37 cellular contexts compared by ENCODE assay signal in genomic region chr1:65368403-65368802, GRCh38. TPM values are rescaled to one million over a fixed set of nuclear protein-coding genes. Genes with fewer than 3 reads are reported as not detected.
DNase-seq lines count a peak whose midpoint lies in the region; ATAC-seq, FAIRE-seq and TF ChIP-seq lines count a peak whose summit lies in the region.
"Had no signal": no experiment of that assay in that cellular context is flagged by ENCODE, and none has a peak within 500 bp of the region (broad histone marks: within the 10 kb centered on the region; RNA-seq: fewer than 3 reads in every experiment).

No MANE protein-coding gene starts in this region.

- POLR2A ChIA-PET in HEK293 (lab: Yijun Ruan, JAX) (no interaction called here), K562 (lab: Yijun Ruan, JAX) (interaction anchor here (0.8 to 1.0 kb wide), 2 partner anchors 12 to 136 kb away, joined by 3 to 4 read pairs; no protein-coding TSS in a partner anchor), H1 (lab: Charles Lee; ENCODE audit: partially characterized antibody) (no interaction called here)

- CTCF ChIA-PET in HEK293 (lab: Yijun Ruan, JAX) = no interaction called here
- CTCF ChIA-PET in K562 (lab: Yijun Ruan, JAX; ENCODE audit: low intra/inter-chr PET ratio) = no interaction called here
- CTCF ChIA-PET in H1 (lab: Charles Lee; ENCODE audit: partially characterized antibody) = no interaction called here

- H3K4me1 Mint-ChIP-seq in activated T-cell treated with anti-CD3 and anti-CD28 coated beads, Interleukin-2, amount 50 U/mL, for 4 hours (ENCODE audit: low read depth) = no peaks in the 10 kb centered on the region
- H3K4me1 Mint-ChIP-seq: B cell; CD14-positive monocyte; CD4-positive, alpha-beta memory T cell; CD4-positive, CD25-positive, alpha-beta regulatory T cell; CD8-positive, alpha-beta memory T cell had no signal

- H2BK5ac ChIP-seq in H1 (ENCODE audit: low read depth, low read length) = no peak overlapping the region

- H3K9me2 ChIP-seq in Karpas-422 (replicated peaks; ENCODE audit: insufficient read depth, low read length) = no peaks in the 10 kb centered on the region

- H2BK15ac ChIP-seq in H1 (ENCODE audit: low read length) = no peak overlapping the region

- H2BK20ac ChIP-seq in H1 (ENCODE audit: low read length) = no peak overlapping the region; the same call in 1 of the 2 replicates

- H3K9ac ChIP-seq in K562 (ENCODE audit: insufficient read depth in 1 of 2, low read depth in 2 of 2, low read length in 2 of 2) = no peak overlapping the region
- H3K9ac ChIP-seq in H1 (replicated peaks in 1 of 4; ENCODE audit: extremely low read depth in 1 of 4, low read depth in 3 of 4, low read length in 3 of 4) = no peak overlapping the region
- H3K9ac ChIP-seq in Karpas-422 (ENCODE audit: low read length) = no peak overlapping the region
- H3K9ac ChIP-seq: BLaER1; BLaER1 treated with 17β-estradiol and CSF1 and Interleukin-3, amounts not matched to agents 10 nM and 100 nM had no signal

- H3K79me1 ChIP-seq in H1 (ENCODE audit: low read depth, low read length) = no peaks in the 10 kb centered on the region

- no peak for DNase-seq in WERI-Rb-1
- no peak for DNase-seq in K562 (ENCODE audit: extremely low read depth in 1 of 4, low spot score in 3 of 4)
- no peak for DNase-seq in H1 (ENCODE audit: low read depth in 1 of 2, low spot score in 2 of 2)
- DNase-seq in SIG-M5 treated with dmso at 0.1 percent for 504 hours (lab: John Stamatoyannopoulos, UW; ENCODE audit: unreplicated experiment) = no peak
- DNase-seq in Karpas-422 = no peak
- no peak for DNase-seq in activated T-cell treated with anti-CD3 and anti-CD28 coated beads, Interleukin-2, amount 50 U/mL, for 4 hours
- DNase-seq: 8988T; ACHN; AML-193; BE2C; C1 segment of cervical spinal cord; Caco-2; Calu3; CD4-positive, alpha-beta memory T cell; CD4-positive, alpha-beta T cell; CD4-positive, CD25-positive, alpha-beta regulatory T cell; CD8-positive, alpha-beta memory T cell; CD8-positive, alpha-beta T cell; COR-L47; DMS 273 treated with DMSO at 0.1 percent for 48 hours; DMS153; DMS53; DMS79; DMS79 treated with DMSO at 0.1 percent for 48 hours; DND-41; EL had no signal

- no peak overlapping the region for H3K18ac ChIP-seq in H1 (ENCODE audit: extremely low read depth, low read length)

- H3K36me3 ChIP-seq in HEK293 (ENCODE audit: control insufficient read depth in 2 of 2, insufficient read depth in 1 of 2, low read length in 2 of 2) = peaks cover 0 to 4% of the 10 kb centered on the region in 2 experiments; a peak in 1 of 3 replicates
- peaks cover 4% of the 10 kb centered on the region; the same call in 1 of the 2 replicates for H3K36me3 ChIP-seq in WERI-Rb-1
- H3K36me3 ChIP-seq in K562 (ENCODE audit: control insufficient read depth, insufficient read depth, low read length) = peaks cover 68% of the 10 kb centered on the region
- H3K36me3 ChIP-seq in H1 (ENCODE audit: control insufficient read depth in 2 of 4, insufficient read depth in 4 of 4, low read length in 3 of 4) = no peaks in the 10 kb centered on the region
- no peaks in the 10 kb centered on the region for H3K36me3 ChIP-seq in Karpas-422 (ENCODE audit: insufficient read depth, low read length)
- H3K36me3 ChIP-seq in gastroesophageal sphincter = peaks cover 0 to 3% of the 10 kb centered on the region in 2 donors
- H3K36me3 ChIP-seq: BE2C; BLaER1; BLaER1 treated with 17β-estradiol and CSF1 and Interleukin-3, amounts not matched to agents 10 nM and 100 nM had no signal

- FAIRE-seq in K562 (lab: Jason Lieb, UNC) (no peak), H1 (lab: Jason Lieb, UNC) (no peak)
- FAIRE-seq: A204.1, A549, D721Med had no signal

- no peaks in the 10 kb centered on the region for H3K27me3 ChIP-seq in WERI-Rb-1 (ENCODE audit: insufficient read depth, low read depth, severe bottlenecking)
- no peaks in the 10 kb centered on the region for H3K27me3 ChIP-seq in K562 (ENCODE audit: control insufficient read depth in 2 of 2, insufficient read depth in 2 of 2, low read length in 2 of 2)
- H3K27me3 ChIP-seq in H1 (replicated peaks in 1 of 4; ENCODE audit: control insufficient read depth in 3 of 4, extremely low read depth in 1 of 4, insufficient read depth in 3 of 4, low read length in 3 of 4) = no peaks in the 10 kb centered on the region
- no peaks in the 10 kb centered on the region for H3K27me3 ChIP-seq in Karpas-422 (ENCODE audit: low read length)
- H3K27me3 ChIP-seq in gastroesophageal sphincter = no peaks in the 10 kb centered on the region
- H3K27me3 ChIP-seq: BE2C; BLaER1; BLaER1 treated with 17β-estradiol and CSF1 and Interleukin-3, amounts not matched to agents 10 nM and 100 nM had no signal

- no peak overlapping the region for H4K8ac ChIP-seq in H1 (ENCODE audit: extremely low read depth, insufficient read depth, low read length)

- TF ChIP-seq EP300 in K562 (IDR thresholded peaks at IDR 0.05; ENCODE audit: low read length) = no peak
- TF ChIP-seq EP300 in H1 (IDR thresholded peaks at IDR 0.05; ENCODE audit: borderline replicate concordance in 1 of 2, low read depth in 2 of 2, low read length in 2 of 2) = no peak
- no peak for TF ChIP-seq EP300 in gastroesophageal sphincter (IDR thresholded peaks at IDR 0.05)

- no peak overlapping the region for H3K4me2 ChIP-seq in K562 (ENCODE audit: insufficient read depth, low read length)
- no peak overlapping the region for H3K4me2 ChIP-seq in H1 (ENCODE audit: insufficient read depth in 1 of 2, low read depth in 2 of 2, low read length in 2 of 2)
- H3K4me2 ChIP-seq in Karpas-422 (ENCODE audit: low read depth, low read length, poor library complexity, severe bottlenecking) = no peak overlapping the region
- H3K4me2 ChIP-seq: A549; BLaER1; BLaER1 treated with 17β-estradiol and CSF1 and Interleukin-3, amounts not matched to agents 10 nM and 100 nM had no signal

- no peak overlapping the region for H2BK12ac ChIP-seq in H1 (ENCODE audit: low read depth, low read length)

- no peaks in the 10 kb centered on the region for H3K36me3 Mint-ChIP-seq in activated T-cell treated with anti-CD3 and anti-CD28 coated beads, Interleukin-2, amount 50 U/mL, for 4 hours (ENCODE audit: insufficient read depth)
- H3K36me3 Mint-ChIP-seq: CD14-positive monocyte; CD4-positive, CD25-positive, alpha-beta regulatory T cell; CD8-positive, alpha-beta T cell had no signal

- H4K5ac ChIP-seq in H1 (ENCODE audit: insufficient read length, low read depth, low read length) = no peak overlapping the region

- no peak overlapping the region for H3K23ac ChIP-seq in H1 (ENCODE audit: insufficient read length)

- BruUV-seq in K562 (replicated peaks; lab: Mats Ljungman, UMichigan) = no TSS peak

- peaks cover 3% of the 10 kb centered on the region for H3K27me3 Mint-ChIP-seq in activated T-cell treated with anti-CD3 and anti-CD28 coated beads, Interleukin-2, amount 50 U/mL, for 4 hours (ENCODE audit: low read depth)
- H3K27me3 Mint-ChIP-seq: CD4-positive, alpha-beta memory T cell; CD4-positive, alpha-beta T cell had no signal

- no peak overlapping the region for H4K91ac ChIP-seq in H1 (replicated peaks; ENCODE audit: insufficient read length, low read length)

- no peaks in the 10 kb centered on the region for H3K9me3 Mint-ChIP-seq in activated T-cell treated with anti-CD3 and anti-CD28 coated beads, Interleukin-2, amount 50 U/mL, for 4 hours
- H3K9me3 Mint-ChIP-seq: CD14-positive monocyte; CD4-positive, alpha-beta memory T cell; CD4-positive, alpha-beta T cell; CD4-positive, CD25-positive, alpha-beta regulatory T cell; CD8-positive, alpha-beta memory T cell; CD8-positive, alpha-beta T cell had no signal

- no peak overlapping the region for H3K56ac ChIP-seq in H1 (replicated peaks; ENCODE audit: insufficient read length, low read depth, low read length)

- H2AK5ac ChIP-seq in H1 (ENCODE audit: low read depth, low read length) = peak overlapping the region; percentile 83; the same call in 1 of the 2 replicates

- ATAC-seq in K562 (no peak), gastroesophageal sphincter (no peak)
- no peak for ATAC-seq in activated T-cell treated with anti-CD3 and anti-CD28 coated beads, Interleukin-2, amount 50 U/mL, for 4 hours
- ATAC-seq: A549; CD8-positive, alpha-beta T cell had no signal

- no peak overlapping the region for H3K4ac ChIP-seq in H1 (replicated peaks; ENCODE audit: insufficient read length, low read depth, low read length)

- H3K4me1 ChIP-seq in HEK293 (ENCODE audit: control insufficient read depth, insufficient read depth, low read length) (no peaks in the 10 kb centered on the region), K562 (replicated peaks in 1 of 2; ENCODE audit: control insufficient read depth in 2 of 2, insufficient read depth in 2 of 2, low read length in 2 of 2) (peaks cover 0 to 9% of the 10 kb centered on the region in 2 experiments; a peak in 2 of 5 replicates), H1 (replicated peaks in 1 of 4; ENCODE audit: control insufficient read depth in 3 of 4, insufficient read depth in 4 of 4, low read length in 3 of 4) (peaks cover 0 to 4% (median under 1%) of the 10 kb centered on the region in 4 experiments; a peak in 2 of 7 replicates), Karpas-422 (ENCODE audit: low read length) (no peaks in the 10 kb centered on the region), gastroesophageal sphincter (no peaks in the 10 kb centered on the region)
- H3K4me1 ChIP-seq: BE2C; BLaER1; BLaER1 treated with 17β-estradiol and CSF1 and Interleukin-3, amounts not matched to agents 10 nM and 100 nM; Caco-2 had no signal

- H4K20me1 ChIP-seq in K562 (replicated peaks; ENCODE audit: control insufficient read depth, insufficient read depth, low read length) = no peaks in the 10 kb centered on the region
- no peaks in the 10 kb centered on the region for H4K20me1 ChIP-seq in H1 (replicated peaks in 1 of 2; ENCODE audit: control insufficient read depth in 1 of 2, insufficient read depth in 2 of 2, low read length in 2 of 2)
- H4K20me1 ChIP-seq in Karpas-422 (ENCODE audit: insufficient read depth, low read depth, low read length) = no peaks in the 10 kb centered on the region
- H4K20me1 ChIP-seq: BLaER1; BLaER1 treated with 17β-estradiol and CSF1 and Interleukin-3, amounts not matched to agents 10 nM and 100 nM had no signal

- H3K4me3 ChIP-seq in HEK293 (ENCODE audit: low read depth, low read length) (no peak overlapping the region), WERI-Rb-1 (ENCODE audit: low read depth, low read length) (no peak overlapping the region), K562 (no peak overlapping the region), H1 (ENCODE audit: extremely low read depth in 1 of 4, insufficient read depth in 2 of 4, low read depth in 3 of 4, low read length in 4 of 4) (no peak overlapping the region), Karpas-422 (ENCODE audit: low read length) (no peak overlapping the region), gastroesophageal sphincter (no peak overlapping the region)
- H3K4me3 ChIP-seq: A549; BLaER1; BLaER1 treated with 17β-estradiol and CSF1 and Interleukin-3, amounts not matched to agents 10 nM and 100 nM had no signal

- WGBS in K562 (ENCODE audit: insufficient coverage, low coverage, missing lambda C conversion rate) = 100% methylated on average over 1 of the region's 2 CpGs
- WGBS in H1 (ENCODE audit: extremely low coverage in 1 of 2, insufficient coverage in 1 of 2, insufficient read length in 1 of 2, insufficient replicate concordance in 2 of 2, low coverage in 1 of 2, low lambda C conversion rate in 2 of 2, missing lambda C conversion rate in 1 of 2), 2 experiments = 100% methylated on average over 2 of the region's 2 CpGs; no CpG with 5 or more reads in 1 of the 2 experiments
- WGBS in gastroesophageal sphincter (ENCODE audit: low coverage in 1 of 2), 2 donors = 73 to 79% methylated on average over 2 of the region's 2 CpGs

- H3K79me2 ChIP-seq in K562 (ENCODE audit: control insufficient read depth, insufficient read depth, low read length) (peaks cover 26% of the 10 kb centered on the region), H1 (ENCODE audit: control insufficient read depth in 1 of 2, insufficient read depth in 2 of 2, low read length in 2 of 2) (no peaks in the 10 kb centered on the region), Karpas-422 (ENCODE audit: low read length) (no peaks in the 10 kb centered on the region)

- TF ChIP-seq POLR2A in K562 (conservative IDR thresholded peaks at IDR 0.05) (no peak), H1 (IDR thresholded peaks at IDR 0.05; ENCODE audit: control extremely low read depth in 1 of 2, low read depth in 2 of 2, low read length in 2 of 2) (no peak), gastroesophageal sphincter (IDR thresholded peaks at IDR 0.05) (no peak)

- H3K27ac ChIP-seq in HEK293 (ENCODE audit: extremely low read depth, low read depth, low read length) (no peak overlapping the region), WERI-Rb-1 (peak overlapping the region; percentile 28; the same call in 1 of the 2 replicates), K562 (ENCODE audit: extremely low read depth, low read depth, low read length) (no peak overlapping the region; the same call in 2 of the 3 replicates), H1 (ENCODE audit: low read depth, low read length) (no peak overlapping the region), Karpas-422 (ENCODE audit: low read length) (no peak overlapping the region), gastroesophageal sphincter (no peak overlapping the region)
- H3K27ac ChIP-seq: 22Rv1; A549; BLaER1; BLaER1 treated with 17β-estradiol and CSF1 and Interleukin-3, amounts not matched to agents 10 nM and 100 nM; C4-2B had no signal

- H3K4me3 Mint-ChIP-seq in activated T-cell treated with anti-CD3 and anti-CD28 coated beads, Interleukin-2, amount 50 U/mL, for 4 hours = no peak overlapping the region
- H3K4me3 Mint-ChIP-seq: B cell; CD14-positive monocyte; CD4-positive, alpha-beta memory T cell; CD4-positive, alpha-beta T cell; CD4-positive, CD25-positive, alpha-beta regulatory T cell; CD8-positive, alpha-beta memory T cell; CD8-positive, alpha-beta T cell had no signal

- in situ Hi-C loops in K562 (cut with MboI) = no loop called here

- H3K9me3 ChIP-seq in HEK293 (ENCODE audit: control insufficient read depth, insufficient read depth, low read depth, low read length) (no peaks in the 10 kb centered on the region), WERI-Rb-1 (ENCODE audit: severe bottlenecking) (no peaks in the 10 kb centered on the region), K562 (replicated peaks; ENCODE audit: control insufficient read depth, insufficient read depth, low read depth, low read length) (no peaks in the 10 kb centered on the region), H1 (ENCODE audit: insufficient read depth in 2 of 2, low read depth in 1 of 2, low read length in 1 of 2) (no peaks in the 10 kb centered on the region), Karpas-422 (ENCODE audit: low read length) (no peaks in the 10 kb centered on the region), gastroesophageal sphincter (no peaks in the 10 kb centered on the region)
- H3K9me3 ChIP-seq: A549; BE2C; BLaER1; BLaER1 treated with 17β-estradiol and CSF1 and Interleukin-3, amounts not matched to agents 10 nM and 100 nM; Caco-2 had no signal

- no peaks in the 10 kb centered on the region for H3K23me2 ChIP-seq in H1 (ENCODE audit: low read depth, low read length)

- TF ChIP-seq CTCF in HEK293 (tag by site-specific recombination; IDR thresholded peaks at IDR 0.05) (no peak), WERI-Rb-1 (IDR thresholded peaks at IDR 0.05; ENCODE audit: low read depth, low read length) (no peak), K562 (IDR thresholded peaks at IDR 0.05 in 2 of 3, conservative IDR thresholded peaks at IDR 0.05 in 1 of 3; ENCODE audit: insufficient read depth in 2 of 3, low read depth in 1 of 3, low read length in 3 of 3) (no peak), H1 (IDR thresholded peaks at IDR 0.05; ENCODE audit: control extremely low read depth in 1 of 3, insufficient read depth in 1 of 3, low read depth in 1 of 3, low read length in 3 of 3) (no peak), gastroesophageal sphincter (IDR thresholded peaks at IDR 0.05) (no peak)

- TF ChIP-seq RAD21 in K562 (CRISPR knock-in tag; conservative IDR thresholded peaks at IDR 0.05 in 1 of 2, IDR thresholded peaks at IDR 0.05 in 1 of 2) (no peak), H1 (IDR thresholded peaks at IDR 0.05 in 1 of 2, conservative IDR thresholded peaks at IDR 0.05 in 1 of 2; ENCODE audit: low read depth in 2 of 2, low read length in 2 of 2) (no peak)

- intact Hi-C loops in K562 (cut with micrococcal nuclease) = no loop called here

- H3K9me1 ChIP-seq in K562 (ENCODE audit: control insufficient read depth, insufficient read depth, low read length) = no peaks in the 10 kb centered on the region

- H3K14ac ChIP-seq in H1 (ENCODE audit: insufficient read length) = no peak overlapping the region

- no peak overlapping the region for H2BK120ac ChIP-seq in H1 (replicated peaks; ENCODE audit: low read depth, low read length)

- no peak overlapping the region for H2AFZ ChIP-seq in K562 (ENCODE audit: low read depth, low read length)
- no peak overlapping the region for H2AFZ ChIP-seq in H1 (ENCODE audit: low read length)
- no peak overlapping the region for H2AFZ ChIP-seq in Karpas-422 (ENCODE audit: low read length)

RNA-seq across cellular contexts. Expression of gene LEPR, which starts 52.1 kb away (rescaled TPM):
- total RNA-seq in K562 (2011; cell fraction: chromatin; rRNA removed; ENCODE audit: low replicate concordance) = 58.9 and 119 TPM in 2 replicates
- 43.9 and 53.4 TPM in 2 replicates for total RNA-seq in K562 (2011; cell fraction: nucleolus; rRNA removed)
- total RNA-seq in K562 (2011; cell fraction: nucleoplasm; rRNA removed) = 92.8 and 105 TPM in 2 replicates
- 26.0 and 26.5 TPM in 2 replicates for total RNA-seq in K562 (2014; rRNA removed)
- total RNA-seq in K562 (2014; rRNA removed; fragmentation: Illumina TruSeq; extraction: Trizol) = 55.0 and 58.4 TPM in 2 replicates
- total RNA-seq in K562 (2015; rRNA removed; fragmentation: Illumina TruSeq; extraction: Trizol) = 51.5 and 56.8 TPM in 2 replicates
- total RNA-seq in K562 (2021) = 43.1 and 43.6 TPM in 2 replicates
- 83.7 and 111 TPM in 2 replicates for polyA plus RNA-seq in K562 (2011; rRNA removed)
- 30.7 and 48.6 TPM in 2 replicates for polyA plus RNA-seq in K562 (2011; cell fraction: cytosol; rRNA removed)
- 25.8 and 36.4 TPM in 2 replicates for polyA plus RNA-seq in K562 (2011; cell fraction: nucleus; rRNA removed)
- polyA plus RNA-seq in K562 (2012) = 22.2 and 31.8 TPM in 2 replicates
- 37.3 and 45.2 TPM in 2 replicates for polyA plus RNA-seq in K562 (2014; fragmentation: Illumina TruSeq; extraction: Trizol)
- polyA plus RNA-seq in K562 (2014; fragmentation: Nextera tagmentation; extraction: Ambion mirVana) = 10 to 100 TPM; 12.2 to 18.1 TPM
- polyA plus RNA-seq in K562 (2014; rRNA removed) = 19.9 and 26.1 TPM in 2 replicates
- 197 and 201 TPM in 2 replicates for polyA minus RNA-seq in K562 (2011; rRNA and poly(A)+ RNA removed)
- 51.6 and 74.5 TPM in 2 replicates for polyA minus RNA-seq in K562 (2011; cell fraction: cytosol; rRNA and poly(A)+ RNA removed)
- 25.3 and 51.1 TPM in 2 replicates for polyA minus RNA-seq in K562 (2011; cell fraction: nucleus; rRNA and poly(A)+ RNA removed)
- total RNA-seq in H1 (2021; fragmentation: NEBNext Ultra II Directional; extraction: Animal tissue kit (Norgen Biotek cat#: 25700)) = 2.8 and 3.9 TPM in 2 replicates
- 1.1 and 1.3 TPM in 2 replicates for polyA plus RNA-seq in H1 (2011; rRNA removed)
- 1.6 TPM for polyA plus RNA-seq in H1 (2011; cell fraction: cytosol; rRNA removed)
- polyA plus RNA-seq in H1 (2011; cell fraction: nucleus; rRNA removed) = 1.4 TPM
- polyA plus RNA-seq in H1 (2012, experiment 1 of 2) = 1.0 to 1.5 TPM (median 1.4 TPM) in 4 replicates
- polyA plus RNA-seq in H1 (2012, experiment 2 of 2) = 0.14 TPM
- 2.8 TPM for polyA plus RNA-seq in H1 (2013, experiment 1 of 2)
- polyA plus RNA-seq in H1 (2013, experiment 2 of 2) = 2.9 TPM
- 4.4 and 8.9 TPM in 2 replicates for polyA minus RNA-seq in H1 (2011; rRNA and poly(A)+ RNA removed)
- polyA minus RNA-seq in H1 (2011; cell fraction: cytosol; rRNA and poly(A)+ RNA removed) = 2.2 TPM
- polyA minus RNA-seq in H1 (2011; cell fraction: nucleus; rRNA and poly(A)+ RNA removed) = 4.5 TPM
- total RNA-seq in Karpas-422 (2014; rRNA removed; shearing (Covaris generic); ENCODE audit: low replicate concordance) = 1.4 and 1.5 TPM in 2 replicates
- under 1 TPM; 0.32 to 0.38 (median 0.38) TPM for total RNA-seq in activated T-cell treated with anti-CD3 and anti-CD28 coated beads, Interleukin-2, amount 50 U/mL, for 4 hours
- total RNA-seq in gastroesophageal sphincter = 10 to 100 TPM; 11.0 to 51.1 (median 15.0) TPM

RNA-seq across cellular contexts. Expression of gene LEPROT, which starts 52.1 kb away (rescaled TPM):
- 47.7 and 171 TPM in 2 replicates for total RNA-seq in K562 (2011; cell fraction: chromatin; rRNA removed; ENCODE audit: low replicate concordance)
- total RNA-seq in K562 (2011; cell fraction: nucleolus; rRNA removed) = 33.7 and 49.6 TPM in 2 replicates
- 135 and 209 TPM in 2 replicates for total RNA-seq in K562 (2011; cell fraction: nucleoplasm; rRNA removed)
- 28.1 and 34.8 TPM in 2 replicates for total RNA-seq in K562 (2014; rRNA removed)
- total RNA-seq in K562 (2014; rRNA removed; fragmentation: Illumina TruSeq; extraction: Trizol) = 45.8 and 52.8 TPM in 2 replicates
- total RNA-seq in K562 (2015; rRNA removed; fragmentation: Illumina TruSeq; extraction: Trizol) = 40.6 and 46.3 TPM in 2 replicates
- total RNA-seq in K562 (2021) = 38.2 and 42.9 TPM in 2 replicates
- polyA plus RNA-seq in K562 (2011; rRNA removed) = 84.0 and 97.5 TPM in 2 replicates
- 33.1 and 88.6 TPM in 2 replicates for polyA plus RNA-seq in K562 (2011; cell fraction: cytosol; rRNA removed)
- 88.8 and 104 TPM in 2 replicates for polyA plus RNA-seq in K562 (2011; cell fraction: nucleus; rRNA removed)
- 40.2 and 59.7 TPM in 2 replicates for polyA plus RNA-seq in K562 (2012)
- polyA plus RNA-seq in K562 (2014; fragmentation: Illumina TruSeq; extraction: Trizol) = 44.0 and 47.4 TPM in 2 replicates
- 10 to 100 TPM; 30.7 to 38.5 TPM for polyA plus RNA-seq in K562 (2014; fragmentation: Nextera tagmentation; extraction: Ambion mirVana)
- polyA plus RNA-seq in K562 (2014; rRNA removed) = 53.4 and 54.9 TPM in 2 replicates
- polyA minus RNA-seq in K562 (2011; rRNA and poly(A)+ RNA removed) = 65.3 and 66.8 TPM in 2 replicates
- polyA minus RNA-seq in K562 (2011; cell fraction: cytosol; rRNA and poly(A)+ RNA removed) = 24.1 and 26.4 TPM in 2 replicates
- polyA minus RNA-seq in K562 (2011; cell fraction: nucleus; rRNA and poly(A)+ RNA removed) = 68.3 and 104 TPM in 2 replicates
- 19.9 and 25.7 TPM in 2 replicates for total RNA-seq in H1 (2021; fragmentation: NEBNext Ultra II Directional; extraction: Animal tissue kit (Norgen Biotek cat#: 25700))
- 20.4 and 27.2 TPM in 2 replicates for polyA plus RNA-seq in H1 (2011; rRNA removed)
- polyA plus RNA-seq in H1 (2011; cell fraction: cytosol; rRNA removed) = 29.0 TPM
- polyA plus RNA-seq in H1 (2011; cell fraction: nucleus; rRNA removed) = 9.4 TPM
- 17.7 to 29.2 TPM (median 19.4 TPM) in 4 replicates for polyA plus RNA-seq in H1 (2012, experiment 1 of 2)
- 31.9 TPM for polyA plus RNA-seq in H1 (2012, experiment 2 of 2)
- polyA plus RNA-seq in H1 (2013, experiment 1 of 2) = 27.3 TPM
- 30.5 TPM for polyA plus RNA-seq in H1 (2013, experiment 2 of 2)
- polyA minus RNA-seq in H1 (2011; rRNA and poly(A)+ RNA removed) = 23.8 and 32.4 TPM in 2 replicates
- polyA minus RNA-seq in H1 (2011; cell fraction: cytosol; rRNA and poly(A)+ RNA removed) = 16.9 TPM
- 46.7 TPM for polyA minus RNA-seq in H1 (2011; cell fraction: nucleus; rRNA and poly(A)+ RNA removed)
- total RNA-seq in Karpas-422 (2014; rRNA removed; shearing (Covaris generic); ENCODE audit: low replicate concordance) = 11.8 and 31.3 TPM in 2 replicates
- 10 to 100 TPM; 12.6 to 15.7 (median 12.6) TPM for total RNA-seq in activated T-cell treated with anti-CD3 and anti-CD28 coated beads, Interleukin-2, amount 50 U/mL, for 4 hours
- total RNA-seq in gastroesophageal sphincter = 100 to 1,000 TPM in 1 of 4 donors, 10 to 100 TPM in 3; 66.3 to 106 (median 72.9) TPM

RNA-seq across cellular contexts. Expression of gene DNAJC6, which starts 59.1 kb away (rescaled TPM):
- total RNA-seq in K562 (2011; cell fraction: chromatin; rRNA removed; ENCODE audit: low replicate concordance) = 83.6 and 231 TPM in 2 replicates
- total RNA-seq in K562 (2011; cell fraction: nucleolus; rRNA removed) = 29.2 and 43.3 TPM in 2 replicates
- 81.3 and 133 TPM in 2 replicates for total RNA-seq in K562 (2011; cell fraction: nucleoplasm; rRNA removed)
- 24.3 and 33.1 TPM in 2 replicates for total RNA-seq in K562 (2014; rRNA removed)
- 41.4 and 43.8 TPM in 2 replicates for total RNA-seq in K562 (2014; rRNA removed; fragmentation: Illumina TruSeq; extraction: Trizol)
- total RNA-seq in K562 (2015; rRNA removed; fragmentation: Illumina TruSeq; extraction: Trizol) = 26.8 and 28.0 TPM in 2 replicates
- 44.5 and 45.5 TPM in 2 replicates for total RNA-seq in K562 (2021)
- polyA plus RNA-seq in K562 (2011; rRNA removed) = 59.4 and 78.7 TPM in 2 replicates
- polyA plus RNA-seq in K562 (2011; cell fraction: cytosol; rRNA removed) = 36.5 and 44.9 TPM in 2 replicates
- polyA plus RNA-seq in K562 (2011; cell fraction: nucleus; rRNA removed) = 67.4 and 73.5 TPM in 2 replicates
- polyA plus RNA-seq in K562 (2012) = 21.9 and 27.0 TPM in 2 replicates
- 44.7 and 49.7 TPM in 2 replicates for polyA plus RNA-seq in K562 (2014; fragmentation: Illumina TruSeq; extraction: Trizol)
- polyA plus RNA-seq in K562 (2014; fragmentation: Nextera tagmentation; extraction: Ambion mirVana) = 1 to 10 TPM; 6.7 to 8.2 TPM
- 24.0 and 28.1 TPM in 2 replicates for polyA plus RNA-seq in K562 (2014; rRNA removed)
- polyA minus RNA-seq in K562 (2011; rRNA and poly(A)+ RNA removed) = 118 and 129 TPM in 2 replicates
- polyA minus RNA-seq in K562 (2011; cell fraction: cytosol; rRNA and poly(A)+ RNA removed) = 41.0 and 50.6 TPM in 2 replicates
- 73.6 and 103 TPM in 2 replicates for polyA minus RNA-seq in K562 (2011; cell fraction: nucleus; rRNA and poly(A)+ RNA removed)
- total RNA-seq in H1 (2021; fragmentation: NEBNext Ultra II Directional; extraction: Animal tissue kit (Norgen Biotek cat#: 25700)) = 3.0 and 3.7 TPM in 2 replicates
- 1.6 and 2.3 TPM in 2 replicates for polyA plus RNA-seq in H1 (2011; rRNA removed)
- 2.0 TPM for polyA plus RNA-seq in H1 (2011; cell fraction: cytosol; rRNA removed)
- polyA plus RNA-seq in H1 (2011; cell fraction: nucleus; rRNA removed) = 3.4 TPM
- 1.9 to 2.5 TPM (median 2.4 TPM) in 4 replicates for polyA plus RNA-seq in H1 (2012, experiment 1 of 2)
- 0.12 TPM for polyA plus RNA-seq in H1 (2012, experiment 2 of 2)
- polyA plus RNA-seq in H1 (2013, experiment 1 of 2) = 1.9 TPM
- 1.6 TPM for polyA plus RNA-seq in H1 (2013, experiment 2 of 2)
- polyA minus RNA-seq in H1 (2011; rRNA and poly(A)+ RNA removed) = 7.9 and 8.6 TPM in 2 replicates
- 5.2 TPM for polyA minus RNA-seq in H1 (2011; cell fraction: cytosol; rRNA and poly(A)+ RNA removed)
- polyA minus RNA-seq in H1 (2011; cell fraction: nucleus; rRNA and poly(A)+ RNA removed) = 16.4 TPM
- total RNA-seq in Karpas-422 (2014; rRNA removed; shearing (Covaris generic); ENCODE audit: low replicate concordance) = 0.37 and 0.72 TPM in 2 replicates
- total RNA-seq in activated T-cell treated with anti-CD3 and anti-CD28 coated beads, Interleukin-2, amount 50 U/mL, for 4 hours = 1 to 10 TPM; 1.3 to 2.5 (median 2.1) TPM
- 1 to 10 TPM; 2.0 to 5.3 (median 3.2) TPM for total RNA-seq in gastroesophageal sphincter
- polyA plus RNA-seq: CD14-positive monocyte had no signal
